In genomic region chr18:2926528-2926927, GRCh38 we compare ENCODE assay signal across 15 cellular contexts.
"Had no signal": no experiment of that assay in that cellular context is flagged by ENCODE, and none has a peak within 500 bp of the region (broad histone marks: within the 10 kb centered on the region; RNA-seq: fewer than 3 reads in every experiment).

No MANE protein-coding gene starts in this region.

- H3K4me1 ChIP-seq: ascending aorta, esophagus muscularis mucosa, gastroesophageal sphincter, left lung had no signal

- H3K9me3 ChIP-seq: ascending aorta, esophagus muscularis mucosa, gastroesophageal sphincter, heart right ventricle, left lung had no signal

- H3K27me3 ChIP-seq: ascending aorta, esophagus muscularis mucosa, gastroesophageal sphincter, heart right ventricle, left lung had no signal

- H3K4me3 Mint-ChIP-seq: activated CD4-positive, alpha-beta T cell treated with anti-CD3 and anti-CD28 coated beads, Interleukin-2, amount 10 ng/mL, durations not matched to agents 24 days and 14 days; naive thymus-derived CD4-positive, alpha-beta T cell; T-cell had no signal

- H3K27ac Mint-ChIP-seq: activated CD4-positive, alpha-beta T cell treated with anti-CD3 and anti-CD28 coated beads, Interleukin-2, amount 10 ng/mL, durations not matched to agents 24 days and 14 days had no signal

- H3K9me3 Mint-ChIP-seq: activated CD4-positive, alpha-beta T cell treated with anti-CD3 and anti-CD28 coated beads, Interleukin-2, amount 10 ng/mL, durations not matched to agents 24 days and 14 days; naive thymus-derived CD4-positive, alpha-beta T cell; T-cell had no signal

- H3K4me2 ChIP-seq: smooth muscle cell had no signal

- DNase-seq: activated CD4-positive, alpha-beta T cell treated with anti-CD3 and anti-CD28 coated beads, Interleukin-2, amount 10 ng/mL, durations not matched to agents 24 days and 14 days; cerebellar nuclear complex; cortex of kidney; heart right ventricle; left lung; naive thymus-derived CD4-positive, alpha-beta T cell; stimulated activated CD4-positive, alpha-beta T cell treated with anti-CD3 and anti-CD28 coated beads, Interleukin-4, amount 100 ng/mL, for 1 hour; T-cell; T1000 had no signal

- ATAC-seq: gastroesophageal sphincter; left lung; naive thymus-derived CD4-positive, alpha-beta T cell; sciatic nerve; SK-N-SH treated with all-trans-retinoic acid at 6 μM for 48 hours; T-cell had no signal

- H3K4me1 Mint-ChIP-seq: T-cell had no signal

- H3K27me3 Mint-ChIP-seq: activated CD4-positive, alpha-beta T cell treated with anti-CD3 and anti-CD28 coated beads, Interleukin-2, amount 10 ng/mL, durations not matched to agents 24 days and 14 days; naive thymus-derived CD4-positive, alpha-beta T cell; T-cell had no signal

- H3K27ac ChIP-seq: ascending aorta, esophagus muscularis mucosa, gastroesophageal sphincter, heart right ventricle, left lung had no signal
